Comparison of ENCODE assay signal across 15 cellular contexts in genomic region chr10:61136151-61136550, GRCh38.
DNase-seq lines count a peak whose midpoint lies in the region; ATAC-seq, FAIRE-seq and TF ChIP-seq lines count a peak whose summit lies in the region.
"Had no signal": no experiment of that assay in that cellular context is flagged by ENCODE, and none has a peak within 500 bp of the region (broad histone marks: within the 10 kb centered on the region; RNA-seq: fewer than 3 reads in every experiment).

No MANE protein-coding gene starts in this region.

- H3K4me1 ChIP-seq in HUES64 (ENCODE audit: insufficient read depth, low read length), result peaks cover 18% of the 10 kb centered on the region
- H3K4me1 ChIP-seq in astrocyte (ENCODE audit: insufficient read depth, low read length), result peaks cover 5% of the 10 kb centered on the region
- H3K4me1 ChIP-seq in neural progenitor cell, result no peaks in the 10 kb centered on the region

- H3K27me3 Mint-ChIP-seq in Calu3 (ENCODE audit: unreplicated experiment) (no peaks in the 10 kb centered on the region), astrocyte (ENCODE audit: low read depth, unreplicated experiment) (no peaks in the 10 kb centered on the region), neural progenitor cell (ENCODE audit: insufficient read depth, low read depth) (no peaks in the 10 kb centered on the region)

- H3K4me3 ChIP-seq in HUES64 (ENCODE audit: low read length) (no peak overlapping the region), astrocyte (ENCODE audit: insufficient read depth, low read depth, low read length) (no peak overlapping the region), dorsolateral prefrontal cortex (no peak overlapping the region), neural progenitor cell (no peak overlapping the region)
- H3K4me3 ChIP-seq: coronary artery had no signal

- no TSS peak for BruUV-seq in Calu3 (replicated peaks; lab: Mats Ljungman, UMichigan)

- H4K20me1 ChIP-seq in astrocyte (ENCODE audit: insufficient read depth, low read length) (no peaks in the 10 kb centered on the region), neural progenitor cell (ENCODE audit: low read depth) (no peaks in the 10 kb centered on the region)

- H3K27ac Mint-ChIP-seq in Calu3 (ENCODE audit: unreplicated experiment) (no peak overlapping the region), astrocyte (ENCODE audit: unreplicated experiment) (no peak overlapping the region), neural progenitor cell (no peak overlapping the region)
- H3K27ac Mint-ChIP-seq: activated naive CD8-positive, alpha-beta T cell treated with anti-CD3 and anti-CD28 coated beads, Interleukin-2, amount 10 ng/mL, durations not matched to agents 7 days and 5 days had no signal

- H3K36me3 Mint-ChIP-seq in Calu3 (ENCODE audit: insufficient read depth, unreplicated experiment) (no peaks in the 10 kb centered on the region), astrocyte (ENCODE audit: low read depth, unreplicated experiment) (peaks cover 2% of the 10 kb centered on the region), neural progenitor cell (no peaks in the 10 kb centered on the region)
- H3K36me3 Mint-ChIP-seq: activated naive CD8-positive, alpha-beta T cell treated with anti-CD3 and anti-CD28 coated beads, Interleukin-2, amount 10 ng/mL, durations not matched to agents 7 days and 5 days had no signal

- CTCF ChIA-PET in Calu3 (lab: Charles Lee), result no interaction called here

- TF ChIP-seq CTCF in Calu3 (IDR thresholded peaks at IDR 0.05; ENCODE audit: unreplicated experiment) (no peak), astrocyte (IDR thresholded peaks at IDR 0.05; ENCODE audit: insufficient read depth, low read depth, low read length) (no peak), dorsolateral prefrontal cortex (IDR thresholded peaks at IDR 0.05 in 54 of 56, conservative IDR thresholded peaks at IDR 0.05 in 2 of 56; ENCODE audit: low read depth in 1 of 56, partially characterized antibody in 56 of 56) (no peak), neural progenitor cell (IDR thresholded peaks at IDR 0.05) (no peak)

- no peak for FAIRE-seq in astrocyte (lab: Jason Lieb, UNC)
- FAIRE-seq: TTC549 had no signal

- H2AFZ ChIP-seq in astrocyte (ENCODE audit: low read depth, low read length) (no peak overlapping the region), neural progenitor cell (replicated peaks) (no peak overlapping the region)

- H3K9me3 ChIP-seq in HUES64 (ENCODE audit: insufficient read depth, low read depth, low read length) (peaks cover 12% of the 10 kb centered on the region; the same call in 1 of the 2 replicates), astrocyte (ENCODE audit: insufficient read depth, low read depth, low read length) (no peaks in the 10 kb centered on the region), neural progenitor cell (ENCODE audit: low read depth) (no peaks in the 10 kb centered on the region)

- intact Hi-C loops in Calu3 (cut with micrococcal nuclease; ENCODE audit: unreplicated experiment) (no loop called here), dorsolateral prefrontal cortex (cut with DNase I) (loop anchor here in 1 of 2 donors (10.0 kb wide), 1 partner anchor 171 kb away; no protein-coding TSS in a partner anchor)

- H3K9me3 Mint-ChIP-seq in Calu3 (ENCODE audit: low read depth, unreplicated experiment) (no peaks in the 10 kb centered on the region), astrocyte (ENCODE audit: unreplicated experiment) (no peaks in the 10 kb centered on the region), neural progenitor cell (peaks cover 9% of the 10 kb centered on the region)
- H3K9me3 Mint-ChIP-seq: activated naive CD8-positive, alpha-beta T cell treated with anti-CD3 and anti-CD28 coated beads, Interleukin-2, amount 10 ng/mL, durations not matched to agents 7 days and 5 days had no signal

- H3K27ac ChIP-seq in HUES64 (ENCODE audit: low read depth, low read length) (0 out of 2 replicates have a peak overlapping the region, but pooled peaks have one; percentile 43), astrocyte (ENCODE audit: low read depth, low read length) (no peak overlapping the region), dorsolateral prefrontal cortex (no peak overlapping the region), neural progenitor cell (no peak overlapping the region)
- H3K27ac ChIP-seq: coronary artery had no signal

- WGBS in HUES64, result 91% methylated on average over 3 of the region's 3 CpGs

- ATAC-seq in GM19395 (IDR thresholded peaks at IDR 0.05; ENCODE audit: unreplicated experiment), result no peak
- ATAC-seq: stimulated activated naive CD8-positive, alpha-beta T cell treated with anti-CD3 and anti-CD28 coated beads, Interleukin-15, Interleukin-2, amounts not matched to agents 100 U/mL and 50 U/mL, for 24 hours had no signal

- peaks cover 14% of the 10 kb centered on the region for H3K4me1 Mint-ChIP-seq in Calu3 (ENCODE audit: low read depth, unreplicated experiment)
- H3K4me1 Mint-ChIP-seq in astrocyte (ENCODE audit: low read depth, unreplicated experiment), result peaks cover 6% of the 10 kb centered on the region
- no peaks in the 10 kb centered on the region for H3K4me1 Mint-ChIP-seq in neural progenitor cell
- H3K4me1 Mint-ChIP-seq: activated naive CD8-positive, alpha-beta T cell treated with anti-CD3 and anti-CD28 coated beads, Interleukin-2, amount 10 ng/mL, durations not matched to agents 7 days and 5 days had no signal

- H3K9ac ChIP-seq in HUES64 (ENCODE audit: low read depth, low read length) (no peak overlapping the region), astrocyte (ENCODE audit: low read length) (no peak overlapping the region), neural progenitor cell (no peak overlapping the region)

- H3K4me3 Mint-ChIP-seq in Calu3 (ENCODE audit: low read depth, unreplicated experiment), result no peak overlapping the region
- H3K4me3 Mint-ChIP-seq in astrocyte (ENCODE audit: unreplicated experiment), result no peak overlapping the region
- H3K4me3 Mint-ChIP-seq in neural progenitor cell, result no peak overlapping the region
- H3K4me3 Mint-ChIP-seq: activated naive CD8-positive, alpha-beta T cell treated with anti-CD3 and anti-CD28 coated beads, Interleukin-2, amount 10 ng/mL, durations not matched to agents 7 days and 5 days had no signal

- H3K79me2 ChIP-seq in astrocyte (ENCODE audit: insufficient read depth, low read length) (no peaks in the 10 kb centered on the region), neural progenitor cell (ENCODE audit: low read depth) (no peaks in the 10 kb centered on the region)

- H3K27me3 ChIP-seq in HUES64 (ENCODE audit: insufficient read depth, low read length), result no peaks in the 10 kb centered on the region
- no peaks in the 10 kb centered on the region for H3K27me3 ChIP-seq in astrocyte (ENCODE audit: insufficient read depth, low read length)
- no peaks in the 10 kb centered on the region for H3K27me3 ChIP-seq in dorsolateral prefrontal cortex
- H3K27me3 ChIP-seq in neural progenitor cell, result no peaks in the 10 kb centered on the region

- peak; percentile 12 for DNase-seq in Calu3
- DNase-seq in astrocyte (ENCODE audit: low read depth), result peak; percentile 27
- DNase-seq in kidney glomerular epithelial cell (lab: John Stamatoyannopoulos, UW), result peak; percentile 39
- no peak for DNase-seq in activated naive CD4-positive, alpha-beta T cell (lab: John Stamatoyannopoulos, UW)
- no peak for DNase-seq in dorsolateral prefrontal cortex
- DNase-seq in neural progenitor cell (ENCODE audit: low spot score), result no peak
- DNase-seq: activated naive CD8-positive, alpha-beta T cell treated with anti-CD3 and anti-CD28 coated beads, Interleukin-2, amount 10 ng/mL, durations not matched to agents 7 days and 5 days; Kasumi-1; occipital lobe; stimulated activated CD4-positive, alpha-beta T cell treated with anti-CD3 and anti-CD28 coated beads, Interleukin-2, amount 100 ng/mL, for 48 hours; stimulated activated naive CD8-positive, alpha-beta T cell treated with anti-CD3 and anti-CD28 coated beads, Interleukin-15, Interleukin-2, amounts not matched to agents 100 U/mL and 50 U/mL, for 24 hours had no signal

- H3K36me3 ChIP-seq in HUES64 (ENCODE audit: insufficient read depth, low read length), result no peaks in the 10 kb centered on the region
- no peaks in the 10 kb centered on the region for H3K36me3 ChIP-seq in astrocyte (ENCODE audit: insufficient read depth, low read length)
- H3K36me3 ChIP-seq in neural progenitor cell, result no peaks in the 10 kb centered on the region

- peak overlapping the region; percentile 3 for H3K4me2 ChIP-seq in astrocyte (ENCODE audit: low read length)
- H3K4me2 ChIP-seq in neural progenitor cell, result no peak overlapping the region

- H3F3A ChIP-seq in neural progenitor cell (ENCODE audit: low read depth), result no peaks in the 10 kb centered on the region

Comparison
In these comparisons a context has a peak if more than half of its experiments do, and no peak if none do; other contexts are left out.
1. DNase-seq: peak in Calu3 (single experiment), astrocyte (single experiment) and kidney glomerular epithelial cell (single experiment); none in activated naive CD4-positive, alpha-beta T cell (0 of 4), dorsolateral prefrontal cortex (0 of 10) and neural progenitor cell (single experiment).